ENCODE assay signal across 20 cellular contexts in the genomic region with DNA sequence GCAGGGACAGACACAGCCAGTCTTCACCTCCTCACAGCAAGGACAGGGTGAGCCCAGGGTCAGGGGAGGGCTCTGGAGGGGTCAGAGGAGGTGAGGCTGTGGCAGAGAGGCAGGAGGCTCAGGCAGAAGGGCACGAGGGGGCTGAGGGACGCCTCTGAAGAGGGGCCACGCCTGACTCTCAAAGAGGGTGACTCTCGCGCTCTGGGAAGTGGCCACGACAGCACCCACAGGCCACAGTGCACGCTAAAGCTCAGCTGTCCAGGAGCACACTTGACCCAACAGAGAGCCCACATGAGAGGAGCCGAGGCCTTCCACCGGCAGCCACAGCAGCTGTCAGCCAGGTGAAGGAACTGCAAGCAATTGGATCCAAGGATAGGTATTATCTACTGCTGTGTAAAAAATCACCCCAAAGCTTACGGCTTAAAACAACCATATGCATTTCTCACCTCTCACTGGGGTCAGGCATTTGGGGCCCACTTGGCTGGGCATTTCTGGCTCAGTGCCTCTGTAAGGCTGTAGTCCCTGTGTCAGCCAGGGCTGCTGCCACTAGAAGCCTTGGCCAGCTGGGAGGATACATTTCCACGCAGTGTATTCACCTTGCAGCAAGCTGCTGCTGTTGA. TPM values are rescaled to one million over a fixed set of nuclear protein-coding genes. Genes with fewer than 3 reads are reported as not detected.
DNase-seq lines count a peak whose midpoint lies in the region; ATAC-seq and TF ChIP-seq lines count a peak whose summit lies in the region.
"Had no signal": no experiment of that assay in that cellular context is flagged by ENCODE, and none has a peak within 500 bp of the region (broad histone marks: within the 10 kb centered on the region; RNA-seq: fewer than 3 reads in every experiment).

No MANE protein-coding gene starts in this region.

- CTCF ChIA-PET in IMR-90 (lab: Yijun Ruan, JAX): no interaction called here

- no peak overlapping the region for H3K23ac ChIP-seq in IMR-90 (ENCODE audit: low read depth, low read length)

- H3K36me3 ChIP-seq in IMR-90 (ENCODE audit: control insufficient read depth, insufficient read depth, low read length): no peaks in the 10 kb centered on the region
- no peaks in the 10 kb centered on the region for H3K36me3 ChIP-seq in parathyroid adenoma (ENCODE audit: control insufficient read depth, insufficient read depth, low read length)
- H3K36me3 ChIP-seq in adrenal gland (replicated peaks in 1 of 2): no peaks in the 10 kb centered on the region
- H3K36me3 ChIP-seq: BLaER1 had no signal

- H3K14ac ChIP-seq in IMR-90 (replicated peaks; ENCODE audit: low read depth, low read length): no peak overlapping the region

- H3K4me1 Mint-ChIP-seq in activated naive CD4-positive, alpha-beta T cell treated with anti-CD3 and anti-CD28 coated beads, Interleukin-2, amount 50 U/mL, for 24 hours: no peaks in the 10 kb centered on the region
- H3K4me1 Mint-ChIP-seq in nephron: no peaks in the 10 kb centered on the region

- peaks cover 9% of the 10 kb centered on the region for H3K27me3 Mint-ChIP-seq in activated naive CD4-positive, alpha-beta T cell treated with anti-CD3 and anti-CD28 coated beads, Interleukin-2, amount 50 U/mL, for 24 hours
- peaks cover 17% of the 10 kb centered on the region for H3K27me3 Mint-ChIP-seq in nephron (ENCODE audit: low read depth)

- 62% methylated on average over 7 of the region's 11 CpGs; no CpG with 5 or more reads in 1 of the 2 experiments for WGBS in IMR-90 (ENCODE audit: extremely low coverage in 2 of 2, insufficient read length in 1 of 2), 2 experiments
- 84 to 90% (median 87%) methylated on average over 10 to 11 of the region's 11 CpGs for WGBS in adrenal gland, 4 donors

- H3K4me2 ChIP-seq in IMR-90 (ENCODE audit: low read depth, low read length) (no peak overlapping the region), parathyroid adenoma (ENCODE audit: low read length) (no peak overlapping the region)
- H3K4me2 ChIP-seq: BLaER1 had no signal

- H3K79me2 ChIP-seq in parathyroid adenoma: no peaks in the 10 kb centered on the region

- no peak for DNase-seq in activated naive CD4-positive, alpha-beta T cell treated with Interleukin-2 at 50 U/mL for 16 hours
- DNase-seq in IMR-90 (no peak), adrenal gland (no peak), HK-2 (ENCODE audit: unreplicated experiment) (no peak)
- DNase-seq: 8988T; CD4-positive, alpha-beta memory T cell; DMS153; DMS79; GF-D8; GOT3; H9 had no signal

- TF ChIP-seq POLR2A in IMR-90 (IDR thresholded peaks at IDR 0.05; ENCODE audit: low read depth, low read length) (no peak), adrenal gland (IDR thresholded peaks at IDR 0.05) (no peak)

- no peak overlapping the region for H3K4me3 ChIP-seq in IMR-90 (ENCODE audit: insufficient read depth, low read depth, low read length)
- H3K4me3 ChIP-seq in parathyroid adenoma (ENCODE audit: low read depth, low read length): no peak overlapping the region
- H3K4me3 ChIP-seq in adrenal gland: no peak overlapping the region
- H3K4me3 ChIP-seq: BLaER1 had no signal

- peak overlapping the region; percentile 4 for H3K27ac Mint-ChIP-seq in activated naive CD4-positive, alpha-beta T cell treated with anti-CD3 and anti-CD28 coated beads, Interleukin-2, amount 50 U/mL, for 24 hours
- H3K27ac Mint-ChIP-seq in nephron: peak overlapping the region in 2 of 3 experiments; percentile 27 to 60
- H3K27ac Mint-ChIP-seq: CD4-positive, alpha-beta memory T cell; H9 had no signal

- in situ Hi-C loops in IMR-90 (cut with MboI; ENCODE audit: low sequenced_read_pairs): no loop called here

- H2BK20ac ChIP-seq in IMR-90 (ENCODE audit: low read depth, low read length): no peak overlapping the region

- H3K9ac ChIP-seq in IMR-90 (ENCODE audit: low read depth, low read length) (no peak overlapping the region), parathyroid adenoma (no peak overlapping the region)
- H3K9ac ChIP-seq: BLaER1 had no signal

- dilution Hi-C loops in IMR-90 (cut with HindIII; ENCODE audit: low sequenced_read_pairs, unreplicated experiment): no loop called here

- H3K79me1 ChIP-seq in IMR-90 (ENCODE audit: low read depth in 1 of 2, low read length in 2 of 2): peaks cover 0 to 7% of the 10 kb centered on the region in 2 experiments; a peak in 1 of 4 replicates

- no peak overlapping the region for H3K56ac ChIP-seq in IMR-90 (ENCODE audit: extremely low read depth, insufficient read depth, low read length)

- H3K9me3 Mint-ChIP-seq in activated naive CD4-positive, alpha-beta T cell treated with anti-CD3 and anti-CD28 coated beads, Interleukin-2, amount 50 U/mL, for 24 hours: no peaks in the 10 kb centered on the region
- H3K9me3 Mint-ChIP-seq in nephron: no peaks in the 10 kb centered on the region
- H3K9me3 Mint-ChIP-seq: CD4-positive, alpha-beta memory T cell had no signal

- no peak overlapping the region for H4K8ac ChIP-seq in IMR-90 (ENCODE audit: low read depth in 2 of 2, low read length in 2 of 2)

- POLR2A ChIA-PET in IMR-90 (lab: Charles Lee; ENCODE audit: unreplicated experiment): no interaction called here

- no peak overlapping the region for H3K4ac ChIP-seq in IMR-90 (ENCODE audit: low read depth, low read length)

- no peaks in the 10 kb centered on the region for H4K20me1 ChIP-seq in IMR-90 (ENCODE audit: insufficient read depth, low read length)
- H4K20me1 ChIP-seq: BLaER1 had no signal

- H3K9me3 ChIP-seq in IMR-90 (ENCODE audit: control insufficient read depth, insufficient read depth, low read length) (no peaks in the 10 kb centered on the region), parathyroid adenoma (ENCODE audit: control insufficient read depth, low read length) (no peaks in the 10 kb centered on the region), adrenal gland (replicated peaks in 1 of 3) (no peaks in the 10 kb centered on the region)

- intact Hi-C loops in IMR-90 (cut with micrococcal nuclease) (no loop called here), adrenal gland (cut with DNase I) (no loop called here)

- peak overlapping the region; percentile 9 for H2AK9ac ChIP-seq in IMR-90 (replicated peaks; ENCODE audit: low read depth, low read length, poor library complexity)

- TF ChIP-seq CTCF in IMR-90 (conservative IDR thresholded peaks at IDR 0.05; ENCODE audit: low read depth, low read length) (no peak), nephron (IDR thresholded peaks at IDR 0.05; ENCODE audit: unreplicated experiment in 3 of 3) (no peak), parathyroid adenoma (IDR thresholded peaks at IDR 0.05) (no peak), adrenal gland (IDR thresholded peaks at IDR 0.05) (no peak)

- no peak overlapping the region for H3K18ac ChIP-seq in IMR-90 (ENCODE audit: low read depth, low read length)

- TF ChIP-seq RAD21 in IMR-90 (IDR thresholded peaks at IDR 0.05; ENCODE audit: low read length): no peak

- no peak overlapping the region for H4K5ac ChIP-seq in IMR-90 (ENCODE audit: low read depth, low read length)

- no peak overlapping the region for H4K91ac ChIP-seq in IMR-90 (ENCODE audit: insufficient read depth, low read depth, low read length)

- no peak overlapping the region for H2BK120ac ChIP-seq in IMR-90 (ENCODE audit: low read depth, low read length)

- no TSS peak for BruUV-seq in IMR-90 (replicated peaks; lab: Mats Ljungman, UMichigan)

- no peak overlapping the region for H3K4me3 Mint-ChIP-seq in activated naive CD4-positive, alpha-beta T cell treated with anti-CD3 and anti-CD28 coated beads, Interleukin-2, amount 50 U/mL, for 24 hours
- no peak overlapping the region for H3K4me3 Mint-ChIP-seq in nephron
- H3K4me3 Mint-ChIP-seq: H9 had no signal

- no peaks in the 10 kb centered on the region for H3K36me3 Mint-ChIP-seq in activated naive CD4-positive, alpha-beta T cell treated with anti-CD3 and anti-CD28 coated beads, Interleukin-2, amount 50 U/mL, for 24 hours
- no peaks in the 10 kb centered on the region for H3K36me3 Mint-ChIP-seq in nephron (ENCODE audit: low read depth)
- H3K36me3 Mint-ChIP-seq: CD14-positive monocyte; CD4-positive, alpha-beta memory T cell had no signal

- H2BK15ac ChIP-seq in IMR-90 (ENCODE audit: low read depth, low read length): no peak overlapping the region

- H3K27me3 ChIP-seq in IMR-90 (ENCODE audit: control insufficient read depth, insufficient read depth, low read length) (peaks cover 11% of the 10 kb centered on the region; the same call in 1 of the 2 replicates), parathyroid adenoma (ENCODE audit: control insufficient read depth, insufficient read depth, low read length) (no peaks in the 10 kb centered on the region), adrenal gland (no peaks in the 10 kb centered on the region)
- H3K27me3 ChIP-seq: BLaER1 had no signal

- H2AFZ ChIP-seq in IMR-90 (replicated peaks; ENCODE audit: low read length, poor library complexity) (peak overlapping the region; percentile 34), parathyroid adenoma (peak overlapping the region; percentile 57)

- H2BK5ac ChIP-seq in IMR-90 (ENCODE audit: low read depth, low read length, poor library complexity, severe bottlenecking): no peak overlapping the region

- H3K9me1 ChIP-seq in IMR-90 (ENCODE audit: insufficient read depth, low read length): peaks cover 8% of the 10 kb centered on the region

- H2AK5ac ChIP-seq in IMR-90 (ENCODE audit: low read depth, low read length): no peak overlapping the region

- H3K27ac ChIP-seq in IMR-90 (ENCODE audit: insufficient read depth, low read length) (no peak overlapping the region), parathyroid adenoma (peak overlapping the region; percentile 24), adrenal gland (no peak overlapping the region)
- H3K27ac ChIP-seq: BLaER1, HL-60 had no signal

- ATAC-seq in IMR-90 (ENCODE audit: low read depth): no peak
- no peak for ATAC-seq in HG02970 (IDR thresholded peaks at IDR 0.05; ENCODE audit: low FRiP score, unreplicated experiment)

- H3K4me1 ChIP-seq in IMR-90 (ENCODE audit: control insufficient read depth, insufficient read depth, low read length) (peaks cover 9% of the 10 kb centered on the region), parathyroid adenoma (peaks cover 15% of the 10 kb centered on the region), adrenal gland (replicated peaks in 1 of 2) (peaks cover 4 to 6% of the 10 kb centered on the region in 2 donors)

RNA-seq across cellular contexts. Expression of a gene that starts 27.8 kb away (rescaled TPM):
- not detected in 2 replicates for total RNA-seq in IMR-90 (2012; rRNA removed)
- polyA plus RNA-seq in IMR-90 (2012; rRNA removed): not detected in 2 replicates
- polyA plus RNA-seq in IMR-90 (2012; cell fraction: cytosol; rRNA removed): 0.01 TPM in 1 of 2 replicates, not detected in the other
- 0.10 TPM in 1 of 2 replicates, not detected in the other for polyA plus RNA-seq in IMR-90 (2012; cell fraction: nucleus; rRNA removed; ENCODE audit: low replicate concordance)
- 1 to 10 TPM in 6 of 8 donors, under 1 TPM in 2; 0.43 to 4.3 (median 1.8) TPM for total RNA-seq in adrenal gland
- polyA plus RNA-seq in adrenal gland: 1 to 10 TPM in 1 of 3 donors, under 1 TPM in 2; 0.35 to 2.6 (median 0.57) TPM
- total RNA-seq: A673, HT1080 had no signal
- polyA plus RNA-seq: CD4-positive, alpha-beta memory T cell had no signal
